Comparison of ENCODE assay signal across 29 cellular contexts in the genomic region with DNA sequence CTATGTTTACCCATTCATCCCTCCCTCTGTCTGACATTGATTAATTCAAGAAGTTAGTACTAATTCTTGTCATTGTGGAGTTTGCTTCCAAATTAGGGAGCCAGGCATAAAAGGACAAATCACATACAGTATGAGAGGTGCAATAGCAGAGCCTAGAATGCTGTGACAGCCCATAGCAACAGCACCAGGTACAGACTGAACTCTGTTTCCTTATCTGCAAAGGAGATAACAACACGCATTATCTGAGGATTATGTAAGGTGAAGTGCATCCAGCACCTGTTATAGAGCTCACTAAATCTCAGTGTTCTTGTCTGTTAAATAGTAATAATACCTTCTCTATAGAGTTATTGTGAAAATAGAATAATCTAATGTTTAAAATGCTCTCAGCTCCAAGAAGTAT.
"Had no signal": no experiment of that assay in that cellular context is flagged by ENCODE, and none has a peak within 500 bp of the region (broad histone marks: within the 10 kb centered on the region; RNA-seq: fewer than 3 reads in every experiment).

No MANE protein-coding gene starts in this region.

- DNase-seq: heart right ventricle; hippocampal formation; immature natural killer cell; kidney; left colon; left lung; lower lobe of right lung; mammary epithelial cell; mesenchymal stem cell; naive thymus-derived CD4-positive, alpha-beta T cell; nucleus accumbens; right lobe of liver; stimulated activated CD4-positive, alpha-beta T cell treated with anti-CD3 and anti-CD28 coated beads, Interleukin-12 subunit alpha, Interleukin-12 subunit beta, amount 100 ng/mL, for 4 hours; stimulated activated CD4-positive, alpha-beta T cell treated with anti-CD3 and anti-CD28 coated beads, Interleukin-15, amount 100 ng/mL, for 24 hours; stimulated activated CD4-positive, alpha-beta T cell treated with anti-CD3 and anti-CD28 coated beads, Interleukin-2, amount 100 ng/mL, for 24 hours; stimulated activated CD4-positive, alpha-beta T cell treated with anti-CD3 and anti-CD28 coated beads, Interleukin-4, amount 100 ng/mL, for 1 hour; stimulated activated naive B cell treated with anti-CD40 and anti-IgM and Interleukin-4, amounts not matched to agents 10 μg/mL and 1 μg/mL and 100 μg/mL, for 72 hours; stimulated activated naive CD8-positive, alpha-beta T cell treated with anti-CD3 and anti-CD28 coated beads, Interleukin-15, Interleukin-2, amounts not matched to agents 100 U/mL and 50 U/mL, for 24 hours; stomach; testis; thyroid gland; trophoblast cell; upper lobe of right lung had no signal

- H3K36me3 ChIP-seq: heart right ventricle, left lung, lower lobe of right lung, right atrium auricular region, right lobe of liver, stomach, thyroid gland, upper lobe of right lung had no signal

- H3K27ac Mint-ChIP-seq: natural killer cell treated with Interleukin-12 subunit alpha and Interleukin-12 subunit beta and Interleukin-15 and Interleukin-18, amount 100 ng/mL, for 72 hours; stimulated activated naive B cell treated with anti-CD40 and anti-IgM and Interleukin-4, amounts not matched to agents 10 μg/mL and 1 μg/mL and 100 μg/mL, for 72 hours had no signal

- ATAC-seq: heart right ventricle; left lung; lower lobe of right lung; naive thymus-derived CD4-positive, alpha-beta T cell; natural killer cell treated with Interleukin-12 subunit alpha and Interleukin-12 subunit beta and Interleukin-15 and Interleukin-18, amount 100 ng/mL, for 72 hours; stimulated activated naive B cell treated with anti-CD40 and anti-IgM and Interleukin-4, amounts not matched to agents 10 μg/mL and 1 μg/mL and 100 μg/mL, for 72 hours; stimulated activated naive CD8-positive, alpha-beta T cell treated with anti-CD3 and anti-CD28 coated beads, Interleukin-15, Interleukin-2, amounts not matched to agents 100 U/mL and 50 U/mL, for 24 hours; upper lobe of right lung had no signal

- H3K9me3 ChIP-seq: heart right ventricle, left lung, lower lobe of right lung, right atrium auricular region, right lobe of liver, stomach, testis, thyroid gland, upper lobe of right lung had no signal

- H3K79me2 ChIP-seq: parathyroid adenoma had no signal

- H2AFZ ChIP-seq: parathyroid adenoma had no signal

- H3K27me3 ChIP-seq: left lung, right atrium auricular region, right lobe of liver, stomach, testis, thyroid gland, upper lobe of right lung had no signal

- H3K27ac ChIP-seq: heart right ventricle, left lung, lower lobe of right lung, parathyroid adenoma, right atrium auricular region, stomach, thyroid gland, upper lobe of right lung had no signal

- H3K36me3 Mint-ChIP-seq: immature natural killer cell; naive thymus-derived CD4-positive, alpha-beta T cell; natural killer cell treated with Interleukin-12 subunit alpha and Interleukin-12 subunit beta and Interleukin-15 and Interleukin-18, amount 100 ng/mL, for 72 hours; stimulated activated naive B cell treated with anti-CD40 and anti-IgM and Interleukin-4, amounts not matched to agents 10 μg/mL and 1 μg/mL and 100 μg/mL, for 72 hours had no signal

- H3K4me3 ChIP-seq: heart right ventricle, left lung, lower lobe of right lung, right atrium auricular region, right lobe of liver, stomach, testis, thyroid gland, upper lobe of right lung had no signal

- FAIRE-seq: islet of Langerhans, kidney, urothelium cell line had no signal

- H3K4me3 Mint-ChIP-seq: immature natural killer cell; naive thymus-derived CD4-positive, alpha-beta T cell; natural killer cell treated with Interleukin-12 subunit alpha and Interleukin-12 subunit beta and Interleukin-15 and Interleukin-18, amount 100 ng/mL, for 72 hours; neural crest cell; stimulated activated naive B cell treated with anti-CD40 and anti-IgM and Interleukin-4, amounts not matched to agents 10 μg/mL and 1 μg/mL and 100 μg/mL, for 72 hours had no signal

- H3K4me1 Mint-ChIP-seq: immature natural killer cell; naive thymus-derived CD4-positive, alpha-beta T cell; neural crest cell; stimulated activated naive B cell treated with anti-CD40 and anti-IgM and Interleukin-4, amounts not matched to agents 10 μg/mL and 1 μg/mL and 100 μg/mL, for 72 hours had no signal

- H3K4me1 ChIP-seq: heart right ventricle, left lung, lower lobe of right lung, parathyroid adenoma, right atrium auricular region, stomach, thyroid gland, upper lobe of right lung had no signal
